In genomic region chr6:133939778-133940667, GRCh38 we compare ENCODE assay signal across 1 cellular context.
A peak's percentile ranks its signal among the peaks of the same experiment; 100 is the strongest.
TF ChIP-seq lines count a peak whose summit lies in the region.

No MANE protein-coding gene starts in this region.

TF ChIP-seq in HepG2, 621 proteins besides CTCF, POLR2A, EP300 and RAD21:
- no peak for TF ChIP-seq TRIM22 (IDR thresholded peaks at IDR 0.05)
- TF ChIP-seq BRCA1 (CRISPR knock-in tag; IDR thresholded peaks at IDR 0.05), result no peak
- TF ChIP-seq, protein P1, sequence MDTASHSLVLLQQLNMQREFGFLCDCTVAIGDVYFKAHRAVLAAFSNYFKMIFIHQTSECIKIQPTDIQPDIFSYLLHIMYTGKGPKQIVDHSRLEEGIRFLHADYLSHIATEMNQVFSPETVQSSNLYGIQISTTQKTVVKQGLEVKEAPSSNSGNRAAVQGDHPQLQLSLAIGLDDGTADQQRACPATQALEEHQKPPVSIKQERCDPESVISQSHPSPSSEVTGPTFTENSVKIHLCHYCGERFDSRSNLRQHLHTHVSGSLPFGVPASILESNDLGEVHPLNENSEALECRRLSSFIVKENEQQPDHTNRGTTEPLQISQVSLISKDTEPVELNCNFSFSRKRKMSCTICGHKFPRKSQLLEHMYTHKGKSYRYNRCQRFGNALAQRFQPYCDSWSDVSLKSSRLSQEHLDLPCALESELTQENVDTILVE (CRISPR knock-in tag; IDR thresholded peaks at IDR 0.05), result 0 out of 2 replicates have a peak, but pooled peaks have one; percentile 26
- TF ChIP-seq GABPB1 (CRISPR knock-in tag; IDR thresholded peaks at IDR 0.05), result peak; percentile 65; the same call in 1 of the 2 replicates
- TF ChIP-seq NR2C2 (CRISPR knock-in tag; IDR thresholded peaks at IDR 0.05; ENCODE audit: borderline replicate concordance), result peak; percentile 60
- no peak for TF ChIP-seq KLF11 (CRISPR knock-in tag; IDR thresholded peaks at IDR 0.05)
- TF ChIP-seq, protein P2, sequence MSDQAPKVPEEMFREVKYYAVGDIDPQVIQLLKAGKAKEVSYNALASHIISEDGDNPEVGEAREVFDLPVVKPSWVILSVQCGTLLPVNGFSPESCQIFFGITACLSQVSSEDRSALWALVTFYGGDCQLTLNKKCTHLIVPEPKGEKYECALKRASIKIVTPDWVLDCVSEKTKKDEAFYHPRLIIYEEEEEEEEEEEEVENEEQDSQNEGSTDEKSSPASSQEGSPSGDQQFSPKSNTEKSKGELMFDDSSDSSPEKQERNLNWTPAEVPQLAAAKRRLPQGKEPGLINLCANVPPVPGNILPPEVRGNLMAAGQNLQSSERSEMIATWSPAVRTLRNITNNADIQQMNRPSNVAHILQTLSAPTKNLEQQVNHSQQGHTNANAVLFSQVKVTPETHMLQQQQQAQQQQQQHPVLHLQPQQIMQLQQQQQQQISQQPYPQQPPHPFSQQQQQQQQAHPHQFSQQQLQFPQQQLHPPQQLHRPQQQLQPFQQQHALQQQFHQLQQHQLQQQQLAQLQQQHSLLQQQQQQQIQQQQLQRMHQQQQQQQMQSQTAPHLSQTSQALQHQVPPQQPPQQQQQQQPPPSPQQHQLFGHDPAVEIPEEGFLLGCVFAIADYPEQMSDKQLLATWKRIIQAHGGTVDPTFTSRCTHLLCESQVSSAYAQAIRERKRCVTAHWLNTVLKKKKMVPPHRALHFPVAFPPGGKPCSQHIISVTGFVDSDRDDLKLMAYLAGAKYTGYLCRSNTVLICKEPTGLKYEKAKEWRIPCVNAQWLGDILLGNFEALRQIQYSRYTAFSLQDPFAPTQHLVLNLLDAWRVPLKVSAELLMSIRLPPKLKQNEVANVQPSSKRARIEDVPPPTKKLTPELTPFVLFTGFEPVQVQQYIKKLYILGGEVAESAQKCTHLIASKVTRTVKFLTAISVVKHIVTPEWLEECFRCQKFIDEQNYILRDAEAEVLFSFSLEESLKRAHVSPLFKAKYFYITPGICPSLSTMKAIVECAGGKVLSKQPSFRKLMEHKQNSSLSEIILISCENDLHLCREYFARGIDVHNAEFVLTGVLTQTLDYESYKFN (CRISPR knock-in tag; conservative IDR thresholded peaks at IDR 0.05), result 0 out of 2 replicates have a peak, but pooled peaks have one; percentile 28
- no peak for TF ChIP-seq ZEB1 (IDR thresholded peaks at IDR 0.05; ENCODE audit: insufficient replicate concordance, low read depth)
- peak; percentile 53; the same call in 1 of the 2 replicates for TF ChIP-seq ETV5 (CRISPR knock-in tag; IDR thresholded peaks at IDR 0.05; ENCODE audit: borderline replicate concordance)
- TF ChIP-seq, protein P3, sequence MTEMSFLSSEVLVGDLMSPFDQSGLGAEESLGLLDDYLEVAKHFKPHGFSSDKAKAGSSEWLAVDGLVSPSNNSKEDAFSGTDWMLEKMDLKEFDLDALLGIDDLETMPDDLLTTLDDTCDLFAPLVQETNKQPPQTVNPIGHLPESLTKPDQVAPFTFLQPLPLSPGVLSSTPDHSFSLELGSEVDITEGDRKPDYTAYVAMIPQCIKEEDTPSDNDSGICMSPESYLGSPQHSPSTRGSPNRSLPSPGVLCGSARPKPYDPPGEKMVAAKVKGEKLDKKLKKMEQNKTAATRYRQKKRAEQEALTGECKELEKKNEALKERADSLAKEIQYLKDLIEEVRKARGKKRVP (CRISPR knock-in tag; IDR thresholded peaks at IDR 0.05), result 0 out of 4 replicates have a peak, but pooled peaks of 1 of the 2 experiments have one; percentile 55
- peak; percentile 50; the same call in 1 of the 2 replicates for TF ChIP-seq GATAD2A (CRISPR knock-in tag; IDR thresholded peaks at IDR 0.05)
- no peak for TF ChIP-seq MED8 (CRISPR knock-in tag; IDR thresholded peaks at IDR 0.05; ENCODE audit: insufficient replicate concordance)
- no peak for TF ChIP-seq FOXP1 (IDR thresholded peaks at IDR 0.05)
- no peak for TF ChIP-seq FOXP1 (CRISPR knock-in tag; IDR thresholded peaks at IDR 0.05)
- TF ChIP-seq ZMAT5 (CRISPR knock-in tag; IDR thresholded peaks at IDR 0.05; ENCODE audit: borderline replicate concordance, low read depth), result no peak
- no peak for TF ChIP-seq ZSCAN22 (CRISPR knock-in tag; IDR thresholded peaks at IDR 0.05)
- no peak for TF ChIP-seq MLLT10 (CRISPR knock-in tag; IDR thresholded peaks at IDR 0.05)
- TF ChIP-seq KDM1A (CRISPR knock-in tag; IDR thresholded peaks at IDR 0.05), result 0 out of 2 replicates have a peak, but pooled peaks have one; percentile 11
- TF ChIP-seq KAT8 (CRISPR knock-in tag; IDR thresholded peaks at IDR 0.05), result peak; percentile 66; the same call in 1 of the 2 replicates
- no peak for TF ChIP-seq NFRKB (IDR thresholded peaks at IDR 0.05)
- TF ChIP-seq ZNF12 (CRISPR knock-in tag; IDR thresholded peaks at IDR 0.05), result 0 out of 2 replicates have a peak, but pooled peaks have one; percentile 30
- TF ChIP-seq ELF1 (CRISPR knock-in tag; IDR thresholded peaks at IDR 0.05), result peak; percentile 80
- TF ChIP-seq SAP130 (CRISPR knock-in tag; IDR thresholded peaks at IDR 0.05; ENCODE audit: low read depth), result peak; percentile 56
- TF ChIP-seq, protein P4, sequence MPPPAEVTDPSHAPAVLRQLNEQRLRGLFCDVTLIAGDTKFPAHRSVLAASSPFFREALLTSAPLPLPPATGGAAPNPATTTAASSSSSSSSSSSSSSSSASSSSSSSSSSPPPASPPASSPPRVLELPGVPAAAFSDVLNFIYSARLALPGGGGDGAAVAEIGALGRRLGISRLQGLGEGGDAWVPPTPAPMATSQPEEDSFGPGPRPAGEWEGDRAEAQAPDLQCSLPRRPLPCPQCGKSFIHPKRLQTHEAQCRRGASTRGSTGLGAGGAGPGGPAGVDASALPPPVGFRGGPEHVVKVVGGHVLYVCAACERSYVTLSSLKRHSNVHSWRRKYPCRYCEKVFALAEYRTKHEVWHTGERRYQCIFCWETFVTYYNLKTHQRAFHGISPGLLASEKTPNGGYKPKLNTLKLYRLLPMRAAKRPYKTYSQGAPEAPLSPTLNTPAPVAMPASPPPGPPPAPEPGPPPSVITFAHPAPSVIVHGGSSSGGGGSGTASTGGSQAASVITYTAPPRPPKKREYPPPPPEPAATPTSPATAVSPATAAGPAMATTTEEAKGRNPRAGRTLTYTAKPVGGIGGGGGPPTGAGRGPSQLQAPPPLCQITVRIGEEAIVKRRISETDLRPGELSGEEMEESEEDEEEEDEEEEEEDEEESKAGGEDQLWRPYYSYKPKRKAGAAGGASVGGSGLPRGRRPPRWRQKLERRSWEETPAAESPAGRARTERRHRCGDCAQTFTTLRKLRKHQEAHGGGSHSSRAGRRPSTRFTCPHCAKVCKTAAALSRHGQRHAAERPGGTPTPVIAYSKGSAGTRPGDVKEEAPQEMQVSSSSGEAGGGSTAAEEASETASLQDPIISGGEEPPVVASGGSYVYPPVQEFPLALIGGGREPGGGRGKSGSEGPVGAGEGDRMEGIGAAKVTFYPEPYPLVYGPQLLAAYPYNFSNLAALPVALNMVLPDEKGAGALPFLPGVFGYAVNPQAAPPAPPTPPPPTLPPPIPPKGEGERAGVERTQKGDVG (CRISPR knock-in tag; IDR thresholded peaks at IDR 0.05; ENCODE audit: borderline replicate concordance), result no peak
- no peak for TF ChIP-seq ZNF768 (CRISPR knock-in tag; IDR thresholded peaks at IDR 0.05)
- TF ChIP-seq, protein P5, sequence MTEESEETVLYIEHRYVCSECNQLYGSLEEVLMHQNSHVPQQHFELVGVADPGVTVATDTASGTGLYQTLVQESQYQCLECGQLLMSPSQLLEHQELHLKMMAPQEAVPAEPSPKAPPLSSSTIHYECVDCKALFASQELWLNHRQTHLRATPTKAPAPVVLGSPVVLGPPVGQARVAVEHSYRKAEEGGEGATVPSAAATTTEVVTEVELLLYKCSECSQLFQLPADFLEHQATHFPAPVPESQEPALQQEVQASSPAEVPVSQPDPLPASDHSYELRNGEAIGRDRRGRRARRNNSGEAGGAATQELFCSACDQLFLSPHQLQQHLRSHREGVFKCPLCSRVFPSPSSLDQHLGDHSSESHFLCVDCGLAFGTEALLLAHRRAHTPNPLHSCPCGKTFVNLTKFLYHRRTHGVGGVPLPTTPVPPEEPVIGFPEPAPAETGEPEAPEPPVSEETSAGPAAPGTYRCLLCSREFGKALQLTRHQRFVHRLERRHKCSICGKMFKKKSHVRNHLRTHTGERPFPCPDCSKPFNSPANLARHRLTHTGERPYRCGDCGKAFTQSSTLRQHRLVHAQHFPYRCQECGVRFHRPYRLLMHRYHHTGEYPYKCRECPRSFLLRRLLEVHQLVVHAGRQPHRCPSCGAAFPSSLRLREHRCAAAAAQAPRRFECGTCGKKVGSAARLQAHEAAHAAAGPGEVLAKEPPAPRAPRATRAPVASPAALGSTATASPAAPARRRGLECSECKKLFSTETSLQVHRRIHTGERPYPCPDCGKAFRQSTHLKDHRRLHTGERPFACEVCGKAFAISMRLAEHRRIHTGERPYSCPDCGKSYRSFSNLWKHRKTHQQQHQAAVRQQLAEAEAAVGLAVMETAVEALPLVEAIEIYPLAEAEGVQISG (CRISPR knock-in tag; IDR thresholded peaks at IDR 0.05), result peak; percentile 68
- no peak for TF ChIP-seq CCDC6 (CRISPR knock-in tag; IDR thresholded peaks at IDR 0.05)
- no peak for TF ChIP-seq PRMT3 (CRISPR knock-in tag; IDR thresholded peaks at IDR 0.05; ENCODE audit: borderline replicate concordance, low read depth)
- 0 out of 2 replicates have a peak, but pooled peaks have one; percentile 38 for TF ChIP-seq DMAP1 (CRISPR knock-in tag; IDR thresholded peaks at IDR 0.05)
- TF ChIP-seq BRD4 (CRISPR knock-in tag; IDR thresholded peaks at IDR 0.05), result no peak
- TF ChIP-seq CEBPB (IDR thresholded peaks at IDR 0.05; ENCODE audit: borderline replicate concordance, low read depth, low read length), result peak; percentile 76; the same call in 1 of the 2 replicates
- peak; percentile 71; the same call in 1 of the 2 replicates for TF ChIP-seq IRF2 (CRISPR knock-in tag; IDR thresholded peaks at IDR 0.05)
- TF ChIP-seq GABPA (IDR thresholded peaks at IDR 0.05; ENCODE audit: low read depth, low read length), result no peak
- TF ChIP-seq GABPA (CRISPR knock-in tag; IDR thresholded peaks at IDR 0.05; ENCODE audit: low read depth), result peak; percentile 76
- TF ChIP-seq ELF3 (CRISPR knock-in tag; IDR thresholded peaks at IDR 0.05), result peak; percentile 86
- peak; percentile 35; the same call in 1 of the 2 replicates for TF ChIP-seq ARID5B (CRISPR knock-in tag; IDR thresholded peaks at IDR 0.05)
- no peak for TF ChIP-seq JUNB (CRISPR knock-in tag; IDR thresholded peaks at IDR 0.05; ENCODE audit: borderline replicate concordance)
- TF ChIP-seq ZNF644 (CRISPR knock-in tag; IDR thresholded peaks at IDR 0.05; ENCODE audit: low read depth), result 0 out of 2 replicates have a peak, but pooled peaks have one; percentile 35
- no peak for TF ChIP-seq SATB2 (CRISPR knock-in tag; IDR thresholded peaks at IDR 0.05)
- TF ChIP-seq ZNF562 (CRISPR knock-in tag; IDR thresholded peaks at IDR 0.05; ENCODE audit: borderline replicate concordance), result no peak
- peak; percentile 79 for TF ChIP-seq CEBPG (CRISPR knock-in tag; IDR thresholded peaks at IDR 0.05)
TF ChIP-seq in HepG2: peak in this region for 21.
